1 cellular context compared by ENCODE assay signal in genomic region chr7:50467817-50468610, GRCh38.
TF ChIP-seq lines count a peak whose summit lies in the region.

No MANE protein-coding gene starts in this region.

TF ChIP-seq in A549, 52 proteins besides CTCF, POLR2A, EP300 and RAD21 (continued from another document):
- no peak for TF ChIP-seq KDM1A (IDR thresholded peaks at IDR 0.05; ENCODE audit: low read depth)
- TF ChIP-seq E2F6 (IDR thresholded peaks at IDR 0.05; ENCODE audit: borderline replicate concordance, low read depth), result peak; percentile 92
- no peak for TF ChIP-seq POLR2AphosphoS2 (conservative IDR thresholded peaks at IDR 0.05; ENCODE audit: low read length)
- no peak for TF ChIP-seq GATA3 (IDR thresholded peaks at IDR 0.05; ENCODE audit: borderline replicate concordance)
- no peak for TF ChIP-seq MAZ (IDR thresholded peaks at IDR 0.05; ENCODE audit: borderline replicate concordance, low read depth, low read length)
- TF ChIP-seq CHD4 (IDR thresholded peaks at IDR 0.05; ENCODE audit: borderline replicate concordance), result no peak
- TF ChIP-seq, protein P1, sequence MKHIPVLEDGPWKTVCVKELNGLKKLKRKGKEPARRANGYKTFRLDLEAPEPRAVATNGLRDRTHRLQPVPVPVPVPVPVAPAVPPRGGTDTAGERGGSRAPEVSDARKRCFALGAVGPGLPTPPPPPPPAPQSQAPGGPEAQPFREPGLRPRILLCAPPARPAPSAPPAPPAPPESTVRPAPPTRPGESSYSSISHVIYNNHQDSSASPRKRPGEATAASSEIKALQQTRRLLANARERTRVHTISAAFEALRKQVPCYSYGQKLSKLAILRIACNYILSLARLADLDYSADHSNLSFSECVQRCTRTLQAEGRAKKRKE (CRISPR knock-in tag; IDR thresholded peaks at IDR 0.05; ENCODE audit: low read depth), result no peak
- TF ChIP-seq, protein P2, sequence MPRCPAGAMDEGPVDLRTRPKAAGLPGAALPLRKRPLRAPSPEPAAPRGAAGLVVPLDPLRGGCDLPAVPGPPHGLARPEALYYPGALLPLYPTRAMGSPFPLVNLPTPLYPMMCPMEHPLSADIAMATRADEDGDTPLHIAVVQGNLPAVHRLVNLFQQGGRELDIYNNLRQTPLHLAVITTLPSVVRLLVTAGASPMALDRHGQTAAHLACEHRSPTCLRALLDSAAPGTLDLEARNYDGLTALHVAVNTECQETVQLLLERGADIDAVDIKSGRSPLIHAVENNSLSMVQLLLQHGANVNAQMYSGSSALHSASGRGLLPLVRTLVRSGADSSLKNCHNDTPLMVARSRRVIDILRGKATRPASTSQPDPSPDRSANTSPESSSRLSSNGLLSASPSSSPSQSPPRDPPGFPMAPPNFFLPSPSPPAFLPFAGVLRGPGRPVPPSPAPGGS (IDR thresholded peaks at IDR 0.05), result no peak
- no peak for TF ChIP-seq TFCP2L1 (CRISPR knock-in tag; IDR thresholded peaks at IDR 0.05)
- no peak for TF ChIP-seq RNF2 (IDR thresholded peaks at IDR 0.05; ENCODE audit: borderline replicate concordance, low read depth)
- no peak for TF ChIP-seq PHF8 (IDR thresholded peaks at IDR 0.05; ENCODE audit: borderline replicate concordance, low read depth)
- peak; percentile 20; the same call in 1 of the 2 replicates for TF ChIP-seq USF2 (IDR thresholded peaks at IDR 0.05)
- TF ChIP-seq MAX (IDR thresholded peaks at IDR 0.05), result peak; percentile 98
- no peak for TF ChIP-seq HMGXB4 (CRISPR knock-in tag; IDR thresholded peaks at IDR 0.05; ENCODE audit: borderline replicate concordance)
- TF ChIP-seq SREBF2 (IDR thresholded peaks at IDR 0.05), result no peak
- no peak for TF ChIP-seq ESRRA (IDR thresholded peaks at IDR 0.05; ENCODE audit: borderline replicate concordance, low read length)
